1 cellular context compared by ENCODE assay signal in the genomic region with DNA sequence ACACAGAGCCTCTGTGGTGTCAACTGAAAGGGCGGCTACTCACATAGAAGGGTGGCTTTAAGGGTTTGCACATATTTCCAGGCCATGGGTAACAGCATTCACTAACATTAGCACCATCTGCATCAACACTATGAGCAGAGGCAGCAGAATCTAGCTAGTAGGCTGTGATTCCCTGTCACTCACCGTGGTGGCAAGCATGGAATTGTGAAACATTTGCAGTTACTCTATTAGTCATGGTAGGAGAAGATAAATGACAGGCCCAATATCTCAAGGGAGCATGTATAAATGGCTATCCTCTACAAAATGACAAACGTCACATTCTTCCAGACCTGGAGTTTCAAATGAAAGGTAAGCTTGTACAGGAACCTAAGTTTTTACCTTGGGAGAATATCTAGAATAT.
TF ChIP-seq lines count a peak whose summit lies in the region.

No MANE protein-coding gene starts in this region.

TF ChIP-seq in K562, 482 proteins besides CTCF, POLR2A, EP300 and RAD21 (continued from another document):
- TF ChIP-seq, protein P1, sequence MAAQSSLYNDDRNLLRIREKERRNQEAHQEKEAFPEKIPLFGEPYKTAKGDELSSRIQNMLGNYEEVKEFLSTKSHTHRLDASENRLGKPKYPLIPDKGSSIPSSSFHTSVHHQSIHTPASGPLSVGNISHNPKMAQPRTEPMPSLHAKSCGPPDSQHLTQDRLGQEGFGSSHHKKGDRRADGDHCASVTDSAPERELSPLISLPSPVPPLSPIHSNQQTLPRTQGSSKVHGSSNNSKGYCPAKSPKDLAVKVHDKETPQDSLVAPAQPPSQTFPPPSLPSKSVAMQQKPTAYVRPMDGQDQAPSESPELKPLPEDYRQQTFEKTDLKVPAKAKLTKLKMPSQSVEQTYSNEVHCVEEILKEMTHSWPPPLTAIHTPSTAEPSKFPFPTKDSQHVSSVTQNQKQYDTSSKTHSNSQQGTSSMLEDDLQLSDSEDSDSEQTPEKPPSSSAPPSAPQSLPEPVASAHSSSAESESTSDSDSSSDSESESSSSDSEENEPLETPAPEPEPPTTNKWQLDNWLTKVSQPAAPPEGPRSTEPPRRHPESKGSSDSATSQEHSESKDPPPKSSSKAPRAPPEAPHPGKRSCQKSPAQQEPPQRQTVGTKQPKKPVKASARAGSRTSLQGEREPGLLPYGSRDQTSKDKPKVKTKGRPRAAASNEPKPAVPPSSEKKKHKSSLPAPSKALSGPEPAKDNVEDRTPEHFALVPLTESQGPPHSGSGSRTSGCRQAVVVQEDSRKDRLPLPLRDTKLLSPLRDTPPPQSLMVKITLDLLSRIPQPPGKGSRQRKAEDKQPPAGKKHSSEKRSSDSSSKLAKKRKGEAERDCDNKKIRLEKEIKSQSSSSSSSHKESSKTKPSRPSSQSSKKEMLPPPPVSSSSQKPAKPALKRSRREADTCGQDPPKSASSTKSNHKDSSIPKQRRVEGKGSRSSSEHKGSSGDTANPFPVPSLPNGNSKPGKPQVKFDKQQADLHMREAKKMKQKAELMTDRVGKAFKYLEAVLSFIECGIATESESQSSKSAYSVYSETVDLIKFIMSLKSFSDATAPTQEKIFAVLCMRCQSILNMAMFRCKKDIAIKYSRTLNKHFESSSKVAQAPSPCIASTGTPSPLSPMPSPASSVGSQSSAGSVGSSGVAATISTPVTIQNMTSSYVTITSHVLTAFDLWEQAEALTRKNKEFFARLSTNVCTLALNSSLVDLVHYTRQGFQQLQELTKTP (IDR thresholded peaks at IDR 0.05; ENCODE audit: low read depth in 1 of 2, partially characterized antibody in 2 of 2), result no peak
- peak; percentile 22; the same call in 1 of the 2 replicates for TF ChIP-seq TAL1 (IDR thresholded peaks at IDR 0.05)
- TF ChIP-seq ARNT (IDR thresholded peaks at IDR 0.05), result no peak
- TF ChIP-seq MEIS2 (IDR thresholded peaks at IDR 0.05; ENCODE audit: partially characterized antibody), result peak; percentile 87
- TF ChIP-seq CBFA2T2 (conservative IDR thresholded peaks at IDR 0.05), result peak; percentile 47
- TF ChIP-seq, protein P2, sequence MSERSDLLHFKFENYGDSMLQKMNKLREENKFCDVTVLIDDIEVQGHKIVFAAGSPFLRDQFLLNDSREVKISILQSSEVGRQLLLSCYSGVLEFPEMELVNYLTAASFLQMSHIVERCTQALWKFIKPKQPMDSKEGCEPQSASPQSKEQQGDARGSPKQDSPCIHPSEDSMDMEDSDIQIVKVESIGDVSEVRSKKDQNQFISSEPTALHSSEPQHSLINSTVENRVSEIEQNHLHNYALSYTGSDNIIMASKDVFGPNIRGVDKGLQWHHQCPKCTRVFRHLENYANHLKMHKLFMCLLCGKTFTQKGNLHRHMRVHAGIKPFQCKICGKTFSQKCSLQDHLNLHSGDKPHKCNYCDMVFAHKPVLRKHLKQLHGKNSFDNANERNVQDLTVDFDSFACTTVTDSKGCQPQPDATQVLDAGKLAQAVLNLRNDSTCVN (CRISPR knock-in tag; IDR thresholded peaks at IDR 0.05), result no peak
